Comparison of ENCODE assay signal across 17 cellular contexts in genomic region chr11:119405448-119405847, GRCh38. TPM values are rescaled to one million over a fixed set of nuclear protein-coding genes. Genes with fewer than 3 reads are reported as not detected.
"Had no signal": no experiment of that assay in that cellular context is flagged by ENCODE, and none has a peak within 500 bp of the region (broad histone marks: within the 10 kb centered on the region; RNA-seq: fewer than 3 reads in every experiment).

No MANE protein-coding gene starts in this region.

RNA-seq across cellular contexts. Expression of gene THY1, which starts 17.5 kb away (rescaled TPM):
- total RNA-seq: naive thymus-derived CD8-positive, alpha-beta T cell; natural killer cell treated with Interleukin-12 subunit alpha and Interleukin-12 subunit beta and Interleukin-15 and Interleukin-18, amount 100 ng/mL, for 72 hours had no signal
- polyA plus RNA-seq: naive thymus-derived CD8-positive, alpha-beta T cell had no signal

RNA-seq across cellular contexts. Expression of gene USP2, which starts 24.0 kb away (rescaled TPM):
- total RNA-seq: natural killer cell treated with Interleukin-12 subunit alpha and Interleukin-12 subunit beta and Interleukin-15 and Interleukin-18, amount 100 ng/mL, for 72 hours had no signal

RNA-seq across cellular contexts. Expression of gene MFRP, which starts 58.9 kb away (rescaled TPM):
- total RNA-seq: naive thymus-derived CD8-positive, alpha-beta T cell; natural killer cell treated with Interleukin-12 subunit alpha and Interleukin-12 subunit beta and Interleukin-15 and Interleukin-18, amount 100 ng/mL, for 72 hours; neural crest cell; omental fat pad; progenitor cell of endocrine pancreas; psoas muscle; renal cortical epithelial cell; right lobe of liver; skeletal muscle tissue; stomach; subcutaneous adipose tissue; temporal lobe; thyroid gland; upper lobe of right lung; urinary bladder had no signal
- polyA plus RNA-seq: naive thymus-derived CD8-positive, alpha-beta T cell; ovary; sigmoid colon; stomach had no signal
